ENCODE assay signal across 1 cellular context in genomic region chr19:6737873-6738725, GRCh38.
A peak's percentile ranks its signal among the peaks of the same experiment; 100 is the strongest.
TF ChIP-seq lines count a peak whose summit lies in the region.

No MANE protein-coding gene starts in this region.

TF ChIP-seq in K562, 482 proteins besides CTCF, POLR2A, EP300 and RAD21 (continued from another document and continues in another):
- TF ChIP-seq SIX5 (IDR thresholded peaks at IDR 0.05; ENCODE audit: borderline replicate concordance in 1 of 2, insufficient read depth in 1 of 2, low read depth in 1 of 2, low read length in 2 of 2): peak; percentile 96 to 97
- TF ChIP-seq NFE2 (IDR thresholded peaks at IDR 0.05; ENCODE audit: low read depth): no peak
- no peak for TF ChIP-seq JUNB (CRISPR knock-in tag; conservative IDR thresholded peaks at IDR 0.05)
- TF ChIP-seq TFAM (CRISPR knock-in tag; conservative IDR thresholded peaks at IDR 0.05): no peak
- no peak for TF ChIP-seq EZH2 (IDR thresholded peaks at IDR 0.05; ENCODE audit: borderline replicate concordance, low read depth, low read length)
- TF ChIP-seq NFRKB (IDR thresholded peaks at IDR 0.05; ENCODE audit: low read depth): 0 out of 2 replicates have a peak, but pooled peaks have one; percentile 41
- TF ChIP-seq MED1 (CRISPR knock-in tag; IDR thresholded peaks at IDR 0.05; ENCODE audit: borderline replicate concordance): no peak
- no peak for TF ChIP-seq POLR3G (IDR thresholded peaks at IDR 0.05; ENCODE audit: extremely low read depth, insufficient read length, insufficient replicate concordance)
- TF ChIP-seq NCOA2 (IDR thresholded peaks at IDR 0.05; ENCODE audit: partially characterized antibody in 2 of 2): no peak
- 0 out of 2 replicates have a peak, but pooled peaks have one; percentile 0 for TF ChIP-seq MAFK (IDR thresholded peaks at IDR 0.05; ENCODE audit: low read length)
- no peak for TF ChIP-seq TAF15 (IDR thresholded peaks at IDR 0.05; ENCODE audit: low read depth, low read length)
- TF ChIP-seq SMAD1 (IDR thresholded peaks at IDR 0.05; ENCODE audit: low read depth, low read length, partially characterized antibody): no peak
- no peak for TF ChIP-seq XRCC4 (IDR thresholded peaks at IDR 0.05; ENCODE audit: extremely low read depth, insufficient read depth, insufficient read length)
- no peak for TF ChIP-seq GTF2F1 (IDR thresholded peaks at IDR 0.05; ENCODE audit: low read depth, low read length)
- TF ChIP-seq ZNF24 (IDR thresholded peaks at IDR 0.05): no peak; the same call in 1 of the 2 replicates
- no peak for TF ChIP-seq RNF219 (CRISPR knock-in tag; IDR thresholded peaks at IDR 0.05)
- TF ChIP-seq XRCC5 (IDR thresholded peaks at IDR 0.05; ENCODE audit: low read depth, low read length): 0 out of 2 replicates have a peak, but pooled peaks have one; percentile 70
- TF ChIP-seq FOXO4 (CRISPR knock-in tag; IDR thresholded peaks at IDR 0.05): no peak
- TF ChIP-seq ZNF347 (CRISPR knock-in tag; IDR thresholded peaks at IDR 0.05; ENCODE audit: low read depth): no peak
- no peak for TF ChIP-seq HIVEP1 (CRISPR knock-in tag; IDR thresholded peaks at IDR 0.05)
- TF ChIP-seq POLR3A (IDR thresholded peaks at IDR 0.05; ENCODE audit: borderline replicate concordance, extremely low read depth, insufficient read depth, insufficient read length): no peak
- peak; percentile 57; the same call in 1 of the 2 replicates for TF ChIP-seq ZNF707 (CRISPR knock-in tag; conservative IDR thresholded peaks at IDR 0.05)
- TF ChIP-seq USF2 (CRISPR knock-in tag; IDR thresholded peaks at IDR 0.05): no peak
- TF ChIP-seq EP400 (IDR thresholded peaks at IDR 0.05): 0 out of 2 replicates have a peak, but pooled peaks have one; percentile 61
- TF ChIP-seq ATF4 (CRISPR knock-in tag; IDR thresholded peaks at IDR 0.05): no peak
- TF ChIP-seq HMGN3 (IDR thresholded peaks at IDR 0.05; ENCODE audit: borderline replicate concordance, extremely low read depth, insufficient read length, low read depth, low read length): no peak
- TF ChIP-seq DNMT1 (IDR thresholded peaks at IDR 0.05): no peak
- TF ChIP-seq HOMEZ (CRISPR knock-in tag; IDR thresholded peaks at IDR 0.05): no peak
- TF ChIP-seq RREB1 (CRISPR knock-in tag; IDR thresholded peaks at IDR 0.05): peak; percentile 36; the same call in 1 of the 2 replicates
- TF ChIP-seq KLF1 (tag; IDR thresholded peaks at IDR 0.05): no peak
- no peak for TF ChIP-seq SNRNP70 (optimal IDR thresholded peaks at IDR 0.05; ENCODE audit: low read depth, low read length)
- TF ChIP-seq ZNF766 (CRISPR knock-in tag; conservative IDR thresholded peaks at IDR 0.05): peak; percentile 64
- TF ChIP-seq ATF1 (CRISPR knock-in tag; IDR thresholded peaks at IDR 0.05): no peak
- TF ChIP-seq ATF1 (tag; IDR thresholded peaks at IDR 0.05): no peak; the same call in 1 of the 2 replicates
- 0 out of 2 replicates have a peak, but pooled peaks have one; percentile 58 for TF ChIP-seq ZBTB9 (CRISPR knock-in tag; IDR thresholded peaks at IDR 0.05)
- TF ChIP-seq TCFL5 (CRISPR knock-in tag; conservative IDR thresholded peaks at IDR 0.05): no peak
- TF ChIP-seq KLF6 (CRISPR knock-in tag; IDR thresholded peaks at IDR 0.05; ENCODE audit: borderline replicate concordance): no peak; the same call in 1 of the 2 replicates
- TF ChIP-seq ZBTB33 (CRISPR knock-in tag; IDR thresholded peaks at IDR 0.05): no peak
- TF ChIP-seq ZEB2 (IDR thresholded peaks at IDR 0.05): 0 out of 2 replicates have a peak, but pooled peaks have one; percentile 15
- TF ChIP-seq GTF2B (IDR thresholded peaks at IDR 0.05; ENCODE audit: extremely low read depth, insufficient read length): no peak
- no peak for TF ChIP-seq MBD1 (CRISPR knock-in tag; IDR thresholded peaks at IDR 0.05)
